In genomic region chr11:65058012-65058411, GRCh38 we compare ENCODE assay signal across 1 cellular context.
TF ChIP-seq lines count a peak whose summit lies in the region.

No MANE protein-coding gene starts in this region.

TF ChIP-seq in HepG2, 621 proteins besides CTCF, POLR2A, EP300 and RAD21:
- TF ChIP-seq ZNF160 (CRISPR knock-in tag; IDR thresholded peaks at IDR 0.05) (0 out of 2 replicates have a peak, but pooled peaks have one; percentile 72), ZFX (CRISPR knock-in tag; IDR thresholded peaks at IDR 0.05; ENCODE audit: low read depth) (peak; percentile 72; the same call in 1 of the 2 replicates), GABPB1 (CRISPR knock-in tag; IDR thresholded peaks at IDR 0.05) (peak; percentile 6; the same call in 1 of the 2 replicates), GATAD1 (CRISPR knock-in tag; IDR thresholded peaks at IDR 0.05) (no peak), HDAC1 (CRISPR knock-in tag; IDR thresholded peaks at IDR 0.05) (peak; percentile 4; the same call in 1 of the 2 replicates), ETV5 (CRISPR knock-in tag; IDR thresholded peaks at IDR 0.05; ENCODE audit: borderline replicate concordance) (no peak; the same call in 1 of the 2 replicates), NRL (CRISPR knock-in tag; IDR thresholded peaks at IDR 0.05; ENCODE audit: borderline replicate concordance) (no peak), AHDC1 (CRISPR knock-in tag; IDR thresholded peaks at IDR 0.05; ENCODE audit: borderline replicate concordance) (0 out of 2 replicates have a peak, but pooled peaks have one; percentile 12), ZNF563 (CRISPR knock-in tag; IDR thresholded peaks at IDR 0.05) (0 out of 2 replicates have a peak, but pooled peaks have one; percentile 17), YEATS4 (CRISPR knock-in tag; IDR thresholded peaks at IDR 0.05; ENCODE audit: borderline replicate concordance) (0 out of 2 replicates have a peak, but pooled peaks have one; percentile 13), ZNF710 (CRISPR knock-in tag; IDR thresholded peaks at IDR 0.05; ENCODE audit: borderline replicate concordance) (peak; percentile 42; the same call in 1 of the 2 replicates), ZKSCAN1 (IDR thresholded peaks at IDR 0.05; ENCODE audit: low read length) (no peak), SCMH1 (CRISPR knock-in tag; IDR thresholded peaks at IDR 0.05; ENCODE audit: borderline replicate concordance) (no peak), KDM5B (CRISPR knock-in tag; IDR thresholded peaks at IDR 0.05; ENCODE audit: borderline replicate concordance) (0 out of 2 replicates have a peak, but pooled peaks have one; percentile 40), ZNF333 (CRISPR knock-in tag; IDR thresholded peaks at IDR 0.05; ENCODE audit: borderline replicate concordance) (peak; percentile 28; the same call in 1 of the 2 replicates), ZNF546 (CRISPR knock-in tag; conservative IDR thresholded peaks at IDR 0.05) (0 out of 2 replicates have a peak, but pooled peaks have one; percentile 54), ZNF564 (CRISPR knock-in tag; IDR thresholded peaks at IDR 0.05) (0 out of 2 replicates have a peak, but pooled peaks have one; percentile 67), ZNF784 (CRISPR knock-in tag; IDR thresholded peaks at IDR 0.05; ENCODE audit: borderline replicate concordance) (0 out of 2 replicates have a peak, but pooled peaks have one; percentile 16), SALL1 (CRISPR knock-in tag; IDR thresholded peaks at IDR 0.05) (peak; percentile 31; the same call in 1 of the 2 replicates), MEIS1 (CRISPR knock-in tag; IDR thresholded peaks at IDR 0.05; ENCODE audit: borderline replicate concordance) (no peak), TEAD3 (CRISPR knock-in tag; optimal IDR thresholded peaks at IDR 0.05; ENCODE audit: borderline replicate concordance) (no peak), ZNF24 (IDR thresholded peaks at IDR 0.05) (no peak), ZNF224 (CRISPR knock-in tag; IDR thresholded peaks at IDR 0.05) (no peak), ZFY (CRISPR knock-in tag; IDR thresholded peaks at IDR 0.05) (peak; percentile 77), KLF15 (CRISPR knock-in tag; IDR thresholded peaks at IDR 0.05; ENCODE audit: borderline replicate concordance) (peak; percentile 63; the same call in 1 of the 2 replicates), ZFP36L1 (CRISPR knock-in tag; IDR thresholded peaks at IDR 0.05) (no peak), ZNF543 (CRISPR knock-in tag; IDR thresholded peaks at IDR 0.05) (peak; percentile 0; the same call in 1 of the 2 replicates), NR1H2 (CRISPR knock-in tag; IDR thresholded peaks at IDR 0.05; ENCODE audit: borderline replicate concordance, low read depth) (no peak), RERE (CRISPR knock-in tag; IDR thresholded peaks at IDR 0.05; ENCODE audit: low read depth) (no peak), MEIS2 (CRISPR knock-in tag; IDR thresholded peaks at IDR 0.05) (peak; percentile 50; the same call in 1 of the 2 replicates), ZSCAN21 (CRISPR knock-in tag; IDR thresholded peaks at IDR 0.05; ENCODE audit: borderline replicate concordance) (no peak)
- TF ChIP-seq, protein P1, sequence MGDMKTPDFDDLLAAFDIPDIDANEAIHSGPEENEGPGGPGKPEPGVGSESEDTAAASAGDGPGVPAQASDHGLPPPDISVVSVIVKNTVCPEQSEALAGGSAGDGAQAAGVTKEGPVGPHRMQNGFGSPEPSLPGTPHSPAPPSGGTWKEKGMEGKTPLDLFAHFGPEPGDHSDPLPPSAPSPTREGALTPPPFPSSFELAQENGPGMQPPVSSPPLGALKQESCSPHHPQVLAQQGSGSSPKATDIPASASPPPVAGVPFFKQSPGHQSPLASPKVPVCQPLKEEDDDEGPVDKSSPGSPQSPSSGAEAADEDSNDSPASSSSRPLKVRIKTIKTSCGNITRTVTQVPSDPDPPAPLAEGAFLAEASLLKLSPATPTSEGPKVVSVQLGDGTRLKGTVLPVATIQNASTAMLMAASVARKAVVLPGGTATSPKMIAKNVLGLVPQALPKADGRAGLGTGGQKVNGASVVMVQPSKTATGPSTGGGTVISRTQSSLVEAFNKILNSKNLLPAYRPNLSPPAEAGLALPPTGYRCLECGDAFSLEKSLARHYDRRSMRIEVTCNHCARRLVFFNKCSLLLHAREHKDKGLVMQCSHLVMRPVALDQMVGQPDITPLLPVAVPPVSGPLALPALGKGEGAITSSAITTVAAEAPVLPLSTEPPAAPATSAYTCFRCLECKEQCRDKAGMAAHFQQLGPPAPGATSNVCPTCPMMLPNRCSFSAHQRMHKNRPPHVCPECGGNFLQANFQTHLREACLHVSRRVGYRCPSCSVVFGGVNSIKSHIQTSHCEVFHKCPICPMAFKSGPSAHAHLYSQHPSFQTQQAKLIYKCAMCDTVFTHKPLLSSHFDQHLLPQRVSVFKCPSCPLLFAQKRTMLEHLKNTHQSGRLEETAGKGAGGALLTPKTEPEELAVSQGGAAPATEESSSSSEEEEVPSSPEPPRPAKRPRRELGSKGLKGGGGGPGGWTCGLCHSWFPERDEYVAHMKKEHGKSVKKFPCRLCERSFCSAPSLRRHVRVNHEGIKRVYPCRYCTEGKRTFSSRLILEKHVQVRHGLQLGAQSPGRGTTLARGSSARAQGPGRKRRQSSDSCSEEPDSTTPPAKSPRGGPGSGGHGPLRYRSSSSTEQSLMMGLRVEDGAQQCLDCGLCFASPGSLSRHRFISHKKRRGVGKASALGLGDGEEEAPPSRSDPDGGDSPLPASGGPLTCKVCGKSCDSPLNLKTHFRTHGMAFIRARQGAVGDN (CRISPR knock-in tag; IDR thresholded peaks at IDR 0.05), result peak; percentile 80
- TF ChIP-seq, protein P2, sequence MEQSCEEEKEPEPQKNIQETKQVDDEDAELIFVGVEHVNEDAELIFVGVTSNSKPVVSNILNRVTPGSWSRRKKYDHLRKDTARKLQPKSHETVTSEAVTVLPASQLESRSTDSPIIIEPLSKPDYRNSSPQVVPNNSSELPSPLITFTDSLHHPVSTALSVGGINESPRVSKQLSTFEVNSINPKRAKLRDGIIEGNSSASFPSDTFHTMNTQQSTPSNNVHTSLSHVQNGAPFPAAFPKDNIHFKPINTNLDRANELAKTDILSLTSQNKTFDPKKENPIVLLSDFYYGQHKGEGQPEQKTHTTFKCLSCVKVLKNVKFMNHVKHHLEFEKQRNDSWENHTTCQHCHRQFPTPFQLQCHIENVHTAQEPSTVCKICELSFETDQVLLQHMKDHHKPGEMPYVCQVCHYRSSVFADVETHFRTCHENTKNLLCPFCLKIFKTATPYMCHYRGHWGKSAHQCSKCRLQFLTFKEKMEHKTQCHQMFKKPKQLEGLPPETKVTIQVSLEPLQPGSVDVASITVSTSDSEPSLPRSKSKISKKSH (CRISPR knock-in tag; IDR thresholded peaks at IDR 0.05; ENCODE audit: borderline replicate concordance), result no peak
- TF ChIP-seq, protein P3, sequence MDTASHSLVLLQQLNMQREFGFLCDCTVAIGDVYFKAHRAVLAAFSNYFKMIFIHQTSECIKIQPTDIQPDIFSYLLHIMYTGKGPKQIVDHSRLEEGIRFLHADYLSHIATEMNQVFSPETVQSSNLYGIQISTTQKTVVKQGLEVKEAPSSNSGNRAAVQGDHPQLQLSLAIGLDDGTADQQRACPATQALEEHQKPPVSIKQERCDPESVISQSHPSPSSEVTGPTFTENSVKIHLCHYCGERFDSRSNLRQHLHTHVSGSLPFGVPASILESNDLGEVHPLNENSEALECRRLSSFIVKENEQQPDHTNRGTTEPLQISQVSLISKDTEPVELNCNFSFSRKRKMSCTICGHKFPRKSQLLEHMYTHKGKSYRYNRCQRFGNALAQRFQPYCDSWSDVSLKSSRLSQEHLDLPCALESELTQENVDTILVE (CRISPR knock-in tag; IDR thresholded peaks at IDR 0.05), result no peak
